18 cellular contexts compared by ENCODE assay signal in the genomic region with DNA sequence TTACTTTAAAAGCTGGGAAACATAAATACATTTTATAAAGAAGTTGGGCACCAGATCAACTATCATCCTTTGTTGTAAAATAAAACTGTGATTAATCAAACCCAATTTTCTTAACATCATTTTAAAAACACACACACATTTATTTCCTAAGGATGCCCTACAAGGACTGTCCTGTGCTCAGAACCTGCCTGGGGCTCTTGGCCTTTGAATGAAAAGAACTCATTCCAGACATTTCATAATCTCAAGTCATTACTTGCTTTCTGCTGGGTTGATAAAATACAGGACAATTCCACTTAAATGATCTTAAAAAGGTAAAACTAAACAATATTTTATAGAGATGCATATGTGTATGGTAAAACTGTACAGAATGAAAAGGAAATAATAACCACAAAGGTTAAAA. TPM values are rescaled to one million over a fixed set of nuclear protein-coding genes. Genes with fewer than 3 reads are reported as not detected.
DNase-seq lines count a peak whose midpoint lies in the region; ATAC-seq, FAIRE-seq and TF ChIP-seq lines count a peak whose summit lies in the region.
"Had no signal": no experiment of that assay in that cellular context is flagged by ENCODE, and none has a peak within 500 bp of the region (broad histone marks: within the 10 kb centered on the region; RNA-seq: fewer than 3 reads in every experiment).

No MANE protein-coding gene starts in this region.

- TF ChIP-seq POLR2A in prostate gland (IDR thresholded peaks at IDR 0.05) (no peak), H54 (IDR thresholded peaks at IDR 0.05; ENCODE audit: low read depth, low read length) (no peak)

- H3K9me2 ChIP-seq in GM23248 (ENCODE audit: insufficient read depth): no peaks in the 10 kb centered on the region

- no peaks in the 10 kb centered on the region for H4K20me1 ChIP-seq in GM23248 (ENCODE audit: insufficient read depth)

- H3K79me2 ChIP-seq in GM23248 (ENCODE audit: insufficient read depth): peaks cover 20% of the 10 kb centered on the region; the same call in 1 of the 2 replicates

- H2AFZ ChIP-seq in GM23248: no peak overlapping the region

- TF ChIP-seq CTCF in foreskin keratinocyte (conservative IDR thresholded peaks at IDR 0.05) (no peak), prostate gland (IDR thresholded peaks at IDR 0.05) (no peak)

- H3K9ac ChIP-seq in GM23248: no peak overlapping the region
- no peak overlapping the region for H3K9ac ChIP-seq in adipocyte (ENCODE audit: low read length)

- 0 out of 2 replicates have a peak overlapping the region, but pooled peaks have one; percentile 1 for H3K27ac ChIP-seq in GM23248
- H3K27ac ChIP-seq in foreskin keratinocyte: peak overlapping the region; percentile 6
- H3K27ac ChIP-seq in prostate gland: peak overlapping the region; percentile 84 to 88
- H3K27ac ChIP-seq in substantia nigra (ENCODE audit: low read depth, low read length, poor library complexity, severe bottlenecking): no peak overlapping the region

- H3K27me3 ChIP-seq in GM23248 (replicated peaks; ENCODE audit: insufficient read depth) (no peaks in the 10 kb centered on the region), adipocyte (replicated peaks; ENCODE audit: control insufficient read depth, insufficient read depth, low read length) (no peaks in the 10 kb centered on the region), foreskin keratinocyte (no peaks in the 10 kb centered on the region), prostate gland (replicated peaks; ENCODE audit: insufficient read depth) (no peaks in the 10 kb centered on the region)

- intact Hi-C loops in prostate gland (cut with DNase I): no loop called here

- H3K4me3 ChIP-seq in GM23248 (no peak overlapping the region), adipocyte (ENCODE audit: low read length) (no peak overlapping the region), prostate gland (no peak overlapping the region)

- peaks cover 19% of the 10 kb centered on the region for H3F3A ChIP-seq in GM23248 (ENCODE audit: insufficient read depth)

- H3K36me3 ChIP-seq in GM23248 (ENCODE audit: low read depth) (no peaks in the 10 kb centered on the region), adipocyte (ENCODE audit: control insufficient read depth, insufficient read depth, low read length, severe bottlenecking) (no peaks in the 10 kb centered on the region), prostate gland (no peaks in the 10 kb centered on the region)

- H3K9me3 ChIP-seq in GM23248 (ENCODE audit: low read depth) (no peaks in the 10 kb centered on the region), adipocyte (ENCODE audit: control insufficient read depth, low read length) (no peaks in the 10 kb centered on the region), prostate gland (no peaks in the 10 kb centered on the region)

- ATAC-seq in foreskin keratinocyte: peak; percentile 16
- ATAC-seq: stimulated activated memory B cell treated with anti-CD40 and anti-IgM and Interleukin-4, amounts not matched to agents 10 μg/mL and 1 μg/mL and 100 μg/mL, for 72 hours had no signal

- in situ Hi-C loops in GM23248 (cut with MboI): no loop called here

- no peak for FAIRE-seq in H54 (lab: Jason Lieb, UNC)

- H3K4me1 ChIP-seq in GM23248 (ENCODE audit: insufficient read depth): peaks cover 17% of the 10 kb centered on the region; the same call in 1 of the 2 replicates
- peaks cover 24% of the 10 kb centered on the region for H3K4me1 ChIP-seq in adipocyte (ENCODE audit: control insufficient read depth, insufficient read depth, low read length)
- H3K4me1 ChIP-seq in foreskin keratinocyte: peaks cover 11% of the 10 kb centered on the region
- no peaks in the 10 kb centered on the region for H3K4me1 ChIP-seq in prostate gland (replicated peaks)

- H3K4me2 ChIP-seq in GM23248 (ENCODE audit: unreplicated experiment): no peak overlapping the region

- DNase-seq in GM23248 (peak; percentile 50), adipocyte (ENCODE audit: low read depth) (peak; percentile 76), foreskin keratinocyte (peak in 1 of 2 donors; percentile 63), prostate gland (ENCODE audit: low spot score) (peak; percentile 25), LoVo (ENCODE audit: low spot score) (no peak), substantia nigra (lab: John Stamatoyannopoulos, UW) (no peak), H54 (ENCODE audit: insufficient read length, low spot score) (no peak)
- no peak for DNase-seq in stimulated activated CD4-positive, alpha-beta T cell treated with anti-CD3 and anti-CD28 coated beads, Interleukin-1b, Interleukin-23, amount 100 ng/mL, for 48 hours
- DNase-seq: activated CD4-positive, alpha-beta memory T cell treated with anti-CD3 and anti-CD28 coated beads, Interleukin-2, amount 10 ng/mL, durations not matched to agents 7 days and 5 days; activated gamma-delta T cell treated with Interleukin-2 at 50 U/mL for 16 hours; CD4-positive, CD25-positive, alpha-beta regulatory T cell; central memory CD4-positive, alpha-beta T cell; GF-D8; KG1; occipital lobe; stimulated activated CD4-positive, alpha-beta T cell treated with anti-CD3 and anti-CD28 coated beads, Interleukin-2, amount 100 ng/mL, for 48 hours; T-helper 9 cell had no signal

RNA-seq across cellular contexts. Expression of a gene that starts 2.8 kb away (rescaled TPM):
- total RNA-seq in GM23248 (2014; rRNA removed; shearing (Covaris generic)): 47.8 and 48.2 TPM in 2 replicates
- polyA plus RNA-seq in GM23248 (2016; fragmentation: Nextera tagmentation; extraction: Ambion mirVana) (29.1 and 36.5 TPM in 2 replicates), foreskin keratinocyte (12.8 and 15.1 TPM in 2 replicates)
- total RNA-seq in foreskin keratinocyte (39.4 and 42.4 TPM in 2 replicates), prostate gland (10 to 100 TPM; 27.1 to 61.1 TPM)
- total RNA-seq: activated CD4-positive, alpha-beta memory T cell treated with anti-CD3 and anti-CD28 coated beads, Interleukin-2, amount 10 ng/mL, durations not matched to agents 7 days and 5 days; CD4-positive, CD25-positive, alpha-beta regulatory T cell had no signal

RNA-seq across cellular contexts. Expression of a gene that starts 45.6 kb away (rescaled TPM):
- total RNA-seq in GM23248 (2014; rRNA removed; shearing (Covaris generic)): not detected in 2 replicates
- polyA plus RNA-seq in GM23248 (2016; fragmentation: Nextera tagmentation; extraction: Ambion mirVana) (not detected in 2 replicates), foreskin keratinocyte (not detected in 2 replicates)
- total RNA-seq in foreskin keratinocyte (not detected in 2 replicates), prostate gland (not detected)
- total RNA-seq: activated CD4-positive, alpha-beta memory T cell treated with anti-CD3 and anti-CD28 coated beads, Interleukin-2, amount 10 ng/mL, durations not matched to agents 7 days and 5 days; CD4-positive, CD25-positive, alpha-beta regulatory T cell; occipital lobe had no signal
- polyA plus RNA-seq: CD4-positive, CD25-positive, alpha-beta regulatory T cell had no signal

Comparison
In these comparisons a context has a peak if more than half of its experiments do, and no peak if none do; other contexts are left out.
1. DNase-seq: peak in GM23248 (single experiment), adipocyte (single experiment) and prostate gland (single experiment); none in stimulated activated CD4-positive, alpha-beta T cell treated with anti-CD3 and anti-CD28 coated beads, Interleukin-1b, Interleukin-23, amount 100 ng/mL, for 48 hours (single experiment), LoVo (single experiment), substantia nigra (0 of 49) and H54 (single experiment).